ENCODE assay signal across 22 cellular contexts in the genomic region with DNA sequence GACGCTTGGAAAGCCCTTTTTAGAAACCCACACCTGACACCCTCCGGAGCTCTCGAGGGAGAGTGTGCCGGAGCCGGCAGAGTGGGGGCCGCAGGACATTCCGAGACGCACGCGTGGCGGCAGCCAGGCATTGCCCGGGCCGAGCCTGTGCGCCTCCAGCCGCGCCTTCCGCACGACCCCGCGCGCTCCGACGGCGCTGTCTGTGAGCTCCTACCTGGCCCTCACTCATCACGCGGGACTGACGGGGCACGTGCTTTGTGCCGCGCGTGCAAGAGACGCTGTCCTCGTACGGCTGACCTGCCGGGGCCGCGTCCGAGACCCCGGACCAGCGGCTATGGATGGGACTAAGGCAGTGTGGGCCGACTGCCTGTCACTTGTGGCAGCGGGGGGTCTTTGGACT. TPM values are rescaled to one million over a fixed set of nuclear protein-coding genes. Genes with fewer than 3 reads are reported as not detected.
DNase-seq lines count a peak whose midpoint lies in the region; ATAC-seq and TF ChIP-seq lines count a peak whose summit lies in the region.
"Had no signal": no experiment of that assay in that cellular context is flagged by ENCODE, and none has a peak within 500 bp of the region (broad histone marks: within the 10 kb centered on the region; RNA-seq: fewer than 3 reads in every experiment).

No MANE protein-coding gene starts in this region.

- no CpG with 5 or more reads among the region's 42 CpGs for WGBS in neuronal stem cell (ENCODE audit: extremely low coverage in 2 of 2, insufficient read length in 2 of 2, insufficient replicate concordance in 1 of 2), 2 donors

- H3K9me3 ChIP-seq in BLaER1 = no peaks in the 10 kb centered on the region
- H3K9me3 ChIP-seq in neuronal stem cell (replicated peaks in 1 of 2; ENCODE audit: control insufficient read depth in 2 of 2, insufficient read depth in 1 of 2, low read depth in 1 of 2, low read length in 2 of 2) = peaks cover 0 to 2% of the 10 kb centered on the region in 2 donors
- H3K9me3 ChIP-seq: A549, BE2C, HAP-1 had no signal

- H2BK120ac ChIP-seq in neuronal stem cell (ENCODE audit: low read depth, low read length) = no peak overlapping the region

- no peak overlapping the region for H2AFZ ChIP-seq in neuronal stem cell (ENCODE audit: low read length)

- no peak overlapping the region for H3K14ac ChIP-seq in neuronal stem cell (ENCODE audit: low read length)

- H3K9ac ChIP-seq in BLaER1 (no peak overlapping the region), neuronal stem cell (ENCODE audit: low read depth, low read length, poor library complexity) (peak overlapping the region; percentile 21)

- H3K4ac ChIP-seq in neuronal stem cell (ENCODE audit: low read length) = no peak overlapping the region

- H3K36me3 Mint-ChIP-seq in chondrocyte (ENCODE audit: low read depth) = no peaks in the 10 kb centered on the region
- H3K36me3 Mint-ChIP-seq: CD8-positive, alpha-beta memory T cell had no signal

- H3K27ac ChIP-seq in BLaER1 (no peak overlapping the region), neuronal stem cell (replicated peaks; ENCODE audit: low read length) (no peak overlapping the region)
- H3K27ac ChIP-seq: A549, C4-2B had no signal

- H3K4me2 ChIP-seq in BLaER1 (peak overlapping the region; percentile 79), neuronal stem cell (ENCODE audit: insufficient read depth, low read length, poor library complexity, severe bottlenecking) (no peak overlapping the region)
- H3K4me2 ChIP-seq: A549 had no signal

- H3K9me3 Mint-ChIP-seq in chondrocyte (ENCODE audit: low read depth) = no peaks in the 10 kb centered on the region
- H3K9me3 Mint-ChIP-seq: CD4-positive, alpha-beta T cell; CD8-positive, alpha-beta memory T cell; HFFc6 had no signal

- no peak overlapping the region for H3K4me3 Mint-ChIP-seq in chondrocyte (ENCODE audit: unreplicated experiment)
- H3K4me3 Mint-ChIP-seq: HFFc6 had no signal

- H3K36me3 ChIP-seq in BLaER1 (no peaks in the 10 kb centered on the region), neuronal stem cell (replicated peaks in 1 of 2; ENCODE audit: control insufficient read depth in 2 of 2, insufficient read depth in 2 of 2, low read length in 2 of 2) (no peaks in the 10 kb centered on the region)
- H3K36me3 ChIP-seq: BE2C, HAP-1 had no signal

- DNase-seq in G401 (ENCODE audit: low spot score) = peak; percentile 45
- DNase-seq in chondrocyte (ENCODE audit: low spot score) = peak; percentile 81
- no peak for DNase-seq in neuronal stem cell (ENCODE audit: low spot score)
- DNase-seq in activated CD4-positive, alpha-beta T cell treated with anti-CD3 and anti-CD28 coated beads for 48 hours = no peak
- DNase-seq in inferior parietal cortex (ENCODE audit: extremely low spot score) = no peak
- DNase-seq: 8988T; ACHN; AML-193; BE2C; CD4-positive, alpha-beta T cell; CD8-positive, alpha-beta memory T cell; DMS 273 treated with DMSO at 0.1 percent for 48 hours; DMS79; EL; GF-D8; GOT3; HFFc6 had no signal

- TF ChIP-seq CTCF in chondrocyte (IDR thresholded peaks at IDR 0.05) = no peak

- no peak overlapping the region for H4K8ac ChIP-seq in neuronal stem cell (ENCODE audit: low read depth, low read length)

- H3K23ac ChIP-seq in neuronal stem cell (ENCODE audit: low read depth, low read length, poor library complexity) = peak overlapping the region; percentile 31

- peaks cover 4% of the 10 kb centered on the region for H3K79me1 ChIP-seq in neuronal stem cell (ENCODE audit: low read depth, low read length)

- no peak overlapping the region for H2BK12ac ChIP-seq in neuronal stem cell (ENCODE audit: low read length)

- ATAC-seq in HG02678 (IDR thresholded peaks at IDR 0.05; ENCODE audit: unreplicated experiment) = no peak
- ATAC-seq: A549 had no signal

- peaks cover 18% of the 10 kb centered on the region for H3K4me1 Mint-ChIP-seq in chondrocyte (ENCODE audit: low read depth)

- H2AK5ac ChIP-seq in neuronal stem cell (ENCODE audit: low read depth, low read length) = no peak overlapping the region

- H2BK5ac ChIP-seq in neuronal stem cell (ENCODE audit: low read length) = no peak overlapping the region

- peaks cover 36% of the 10 kb centered on the region for H3K27me3 Mint-ChIP-seq in chondrocyte (ENCODE audit: low read depth)

- in situ Hi-C loops in G401 (cut with HindIII; ENCODE audit: low sequenced_read_pairs) = no loop called here

- peak overlapping the region; percentile 38 for H3K18ac ChIP-seq in neuronal stem cell (ENCODE audit: low read length)

- peaks cover 12% of the 10 kb centered on the region for H4K20me1 ChIP-seq in BLaER1

- H3K4me1 ChIP-seq in BLaER1 (peaks cover 73% of the 10 kb centered on the region), neuronal stem cell (ENCODE audit: control insufficient read depth in 2 of 2, insufficient read depth in 1 of 2, low read depth in 1 of 2, low read length in 2 of 2) (peaks cover 0 to 4% of the 10 kb centered on the region in 2 donors)
- H3K4me1 ChIP-seq: BE2C, HAP-1 had no signal

- no peak overlapping the region for H2BK15ac ChIP-seq in neuronal stem cell (ENCODE audit: low read length)

- H3K27me3 ChIP-seq in BLaER1 (peaks cover 16% of the 10 kb centered on the region), neuronal stem cell (ENCODE audit: control insufficient read depth in 3 of 3, insufficient read depth in 3 of 3, low read depth in 1 of 3, low read length in 3 of 3) (peaks cover 11 to 82% (median 32%) of the 10 kb centered on the region in 3 experiments)

- H3K27ac Mint-ChIP-seq in chondrocyte (ENCODE audit: unreplicated experiment) = no peak overlapping the region
- H3K27ac Mint-ChIP-seq: HFFc6 had no signal

- H4K91ac ChIP-seq in neuronal stem cell (ENCODE audit: low read depth, low read length, poor library complexity) = no peak overlapping the region

- H3K4me3 ChIP-seq in BLaER1 (no peak overlapping the region), neuronal stem cell (ENCODE audit: low read length in 2 of 2) (no peak overlapping the region)
- H3K4me3 ChIP-seq: A549, HAP-1 had no signal

RNA-seq across cellular contexts. Expression of gene GALNT9, which starts 5.2 kb away (rescaled TPM):
- 0.10 TPM in 1 of 2 replicates, not detected in the other for total RNA-seq in G401 (2014; rRNA removed; shearing (Covaris generic))
- 0.15 to 0.29 TPM in 2 of 3 replicates, not detected in the other for total RNA-seq in chondrocyte
- polyA plus RNA-seq in neuronal stem cell (2013, experiment 1 of 2) = 0.13 TPM
- 0.14 TPM for polyA plus RNA-seq in neuronal stem cell (2013, experiment 2 of 2)
- total RNA-seq: CD4-positive, alpha-beta T cell; HFFc6 had no signal
- polyA plus RNA-seq: CD8-positive, alpha-beta memory T cell had no signal

Comparison
In these comparisons a context has a peak if more than half of its experiments do, and no peak if none do; other contexts are left out.
1. DNase-seq: peak in G401 (single experiment) and chondrocyte (single experiment); none in neuronal stem cell (single experiment), activated CD4-positive, alpha-beta T cell treated with anti-CD3 and anti-CD28 coated beads for 48 hours (single experiment) and inferior parietal cortex (single experiment).